19 cellular contexts compared by ENCODE assay signal in the genomic region with DNA sequence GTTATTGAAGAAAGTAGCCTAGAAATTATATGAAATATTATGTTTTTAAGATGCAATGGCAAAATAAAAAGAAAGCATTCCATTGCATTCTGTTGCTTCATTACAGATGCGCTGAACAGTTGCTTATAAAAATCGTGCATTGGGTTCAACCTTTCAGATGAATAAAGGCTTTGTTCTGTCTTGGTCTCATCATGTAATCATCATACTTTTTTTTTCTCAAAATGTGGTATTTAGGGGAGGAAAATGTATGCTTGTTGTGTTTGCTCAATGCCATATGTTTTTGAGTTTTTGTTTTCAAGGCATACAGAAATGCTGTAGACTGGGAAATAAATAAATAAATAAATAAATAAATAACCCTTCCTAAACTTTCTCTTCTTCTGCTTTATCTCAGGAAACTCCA. TPM values are rescaled to one million over a fixed set of nuclear protein-coding genes. Genes with fewer than 3 reads are reported as not detected.
A peak's percentile ranks its signal among the peaks of the same experiment; 100 is the strongest.
DNase-seq lines count a peak whose midpoint lies in the region; ATAC-seq and TF ChIP-seq lines count a peak whose summit lies in the region.
"Had no signal": no experiment of that assay in that cellular context is flagged by ENCODE, and none has a peak within 500 bp of the region (broad histone marks: within the 10 kb centered on the region; RNA-seq: fewer than 3 reads in every experiment).

No MANE protein-coding gene starts in this region.

- H3K79me2 ChIP-seq in neural progenitor cell (ENCODE audit: low read depth), result peaks cover 9% of the 10 kb centered on the region

- TF ChIP-seq CTCF in left ventricle myocardium inferior (IDR thresholded peaks at IDR 0.05; ENCODE audit: borderline replicate concordance), result no peak
- TF ChIP-seq CTCF in esophagus squamous epithelium (IDR thresholded peaks at IDR 0.05), result no peak
- TF ChIP-seq CTCF in neural progenitor cell (IDR thresholded peaks at IDR 0.05), result no peak

- H3K27me3 Mint-ChIP-seq in neural progenitor cell (ENCODE audit: insufficient read depth, low read depth), result peaks cover 5% of the 10 kb centered on the region
- H3K27me3 Mint-ChIP-seq: activated CD8-positive, alpha-beta memory T cell treated with anti-CD3 and anti-CD28 coated beads, Interleukin-2, amount 10 ng/mL, durations not matched to agents 7 days and 5 days; stimulated activated naive B cell treated with anti-CD40 and anti-IgM and Interleukin-4, amounts not matched to agents 10 μg/mL and 1 μg/mL and 100 μg/mL, for 72 hours had no signal

- H3K27me3 ChIP-seq in left ventricle myocardium inferior (ENCODE audit: low read depth) (no peaks in the 10 kb centered on the region), esophagus squamous epithelium (no peaks in the 10 kb centered on the region), neural progenitor cell (peaks cover 26% of the 10 kb centered on the region)
- H3K27me3 ChIP-seq: brain microvascular endothelial cell had no signal

- no peak overlapping the region for H2AFZ ChIP-seq in neural progenitor cell (replicated peaks)

- no peak for TF ChIP-seq POLR2A in esophagus squamous epithelium (IDR thresholded peaks at IDR 0.05)

- H3K4me2 ChIP-seq in neural progenitor cell, result no peak overlapping the region

- WGBS in esophagus squamous epithelium, 2 donors, result 77 to 83% methylated on average over 2 of the region's 2 CpGs

- H3K9me3 ChIP-seq in left ventricle myocardium inferior (replicated peaks), result no peaks in the 10 kb centered on the region
- no peaks in the 10 kb centered on the region for H3K9me3 ChIP-seq in esophagus squamous epithelium
- H3K9me3 ChIP-seq in neural progenitor cell (ENCODE audit: low read depth), result no peaks in the 10 kb centered on the region
- H3K9me3 ChIP-seq: lower lobe of right lung had no signal

- no peak overlapping the region for H3K4me3 Mint-ChIP-seq in neural progenitor cell
- H3K4me3 Mint-ChIP-seq: activated CD8-positive, alpha-beta memory T cell treated with anti-CD3 and anti-CD28 coated beads, Interleukin-2, amount 10 ng/mL, durations not matched to agents 7 days and 5 days had no signal

- no peak for DNase-seq in left ventricle myocardium inferior
- no peak for DNase-seq in cardiac septum (ENCODE audit: low spot score)
- DNase-seq in esophagus squamous epithelium (lab: John Stamatoyannopoulos, UW), result no peak
- no peak for DNase-seq in neural progenitor cell (ENCODE audit: low spot score)
- no peak for DNase-seq in activated effector memory CD4-positive, alpha-beta T cell treated with Interleukin-2 at 50 U/mL for 16 hours
- DNase-seq in A172 (ENCODE audit: low spot score), result no peak
- DNase-seq: activated CD4-positive, CD25-positive, alpha-beta regulatory T cell; activated CD8-positive, alpha-beta memory T cell treated with anti-CD3 and anti-CD28 coated beads, Interleukin-2, amount 10 ng/mL, durations not matched to agents 7 days and 5 days; activated naive CD4-positive, alpha-beta T cell treated with Interleukin-2 at 50 U/mL for 16 hours; brain microvascular endothelial cell; GDM1; Kasumi-1; lower lobe of right lung; NCI-H1436 treated with DMSO at 0.1 percent for 48 hours; occipital lobe; stimulated activated naive B cell treated with anti-CD40 and anti-IgM and Interleukin-4, amounts not matched to agents 10 μg/mL and 1 μg/mL and 100 μg/mL, for 72 hours; SW 1271 had no signal

- peaks cover 27% of the 10 kb centered on the region for H4K20me1 ChIP-seq in neural progenitor cell (ENCODE audit: low read depth)

- H3K9me3 Mint-ChIP-seq in neural progenitor cell, result no peaks in the 10 kb centered on the region
- H3K9me3 Mint-ChIP-seq: stimulated activated naive B cell treated with anti-CD40 and anti-IgM and Interleukin-4, amounts not matched to agents 10 μg/mL and 1 μg/mL and 100 μg/mL, for 72 hours had no signal

- H3K4me3 ChIP-seq in left ventricle myocardium inferior (no peak overlapping the region), esophagus squamous epithelium (no peak overlapping the region), neural progenitor cell (no peak overlapping the region)

- peaks cover 30% of the 10 kb centered on the region for H3K4me1 Mint-ChIP-seq in neural progenitor cell

- H3K27ac ChIP-seq in left ventricle myocardium inferior (replicated peaks) (peak overlapping the region; percentile 95), esophagus squamous epithelium (peak overlapping the region; percentile 86 to 94 (median 92)), neural progenitor cell (no peak overlapping the region)

- no peak overlapping the region for H3K9ac ChIP-seq in neural progenitor cell

- H3K27ac Mint-ChIP-seq in neural progenitor cell, result peak overlapping the region; percentile 70
- H3K27ac Mint-ChIP-seq: activated CD8-positive, alpha-beta memory T cell treated with anti-CD3 and anti-CD28 coated beads, Interleukin-2, amount 10 ng/mL, durations not matched to agents 7 days and 5 days; stimulated activated naive B cell treated with anti-CD40 and anti-IgM and Interleukin-4, amounts not matched to agents 10 μg/mL and 1 μg/mL and 100 μg/mL, for 72 hours had no signal

- intact Hi-C loops in left ventricle myocardium inferior (cut with micrococcal nuclease), result loop anchor here (5.0 to 10.0 kb wide), 2 partner anchors 54 to 121 kb away; no protein-coding TSS in a partner anchor
- intact Hi-C loops in cardiac septum (cut with DNase I), result loop anchor here (5.0 kb wide), 2 partner anchors 36 to 211 kb away; a partner anchor contains a TSS
- intact Hi-C loops in esophagus squamous epithelium (cut with DNase I), result loop anchor here (5.0 kb wide), 1 partner anchor 121 kb away; no protein-coding TSS in a partner anchor

- H3K4me1 ChIP-seq in left ventricle myocardium inferior (peaks cover 40% of the 10 kb centered on the region), esophagus squamous epithelium (peaks cover 12 to 48% (median 35%) of the 10 kb centered on the region in 3 donors), neural progenitor cell (peaks cover 20% of the 10 kb centered on the region)

- no peak for ATAC-seq in HG02852 (IDR thresholded peaks at IDR 0.05; ENCODE audit: unreplicated experiment)
- no peak for ATAC-seq in GM18861 (IDR thresholded peaks at IDR 0.05; ENCODE audit: unreplicated experiment)
- ATAC-seq: activated CD8-positive, alpha-beta memory T cell treated with anti-CD3 and anti-CD28 coated beads, Interleukin-2, amount 10 ng/mL, durations not matched to agents 7 days and 5 days; lower lobe of right lung; stimulated activated naive B cell treated with anti-CD40 and anti-IgM and Interleukin-4, amounts not matched to agents 10 μg/mL and 1 μg/mL and 100 μg/mL, for 72 hours had no signal

- H3K36me3 ChIP-seq in left ventricle myocardium inferior (no peaks in the 10 kb centered on the region), esophagus squamous epithelium (no peaks in the 10 kb centered on the region), neural progenitor cell (no peaks in the 10 kb centered on the region)
- H3K36me3 ChIP-seq: brain microvascular endothelial cell, lower lobe of right lung had no signal

- H3F3A ChIP-seq in neural progenitor cell (ENCODE audit: low read depth), result no peaks in the 10 kb centered on the region

- no peaks in the 10 kb centered on the region for H3K36me3 Mint-ChIP-seq in neural progenitor cell
- H3K36me3 Mint-ChIP-seq: activated CD8-positive, alpha-beta memory T cell treated with anti-CD3 and anti-CD28 coated beads, Interleukin-2, amount 10 ng/mL, durations not matched to agents 7 days and 5 days; stimulated activated naive B cell treated with anti-CD40 and anti-IgM and Interleukin-4, amounts not matched to agents 10 μg/mL and 1 μg/mL and 100 μg/mL, for 72 hours had no signal

RNA-seq across cellular contexts. Expression of a gene that starts 1.1 kb away (rescaled TPM):
- total RNA-seq in left ventricle myocardium inferior (76.5 TPM), cardiac septum (67.6 TPM), esophagus squamous epithelium (10 to 100 TPM; 18.3 to 58.7 (median 29.7) TPM), neural progenitor cell (ENCODE audit: low replicate concordance) (19.6 and 25.0 TPM in 2 replicates)
- total RNA-seq in A172 (2014; rRNA removed; shearing (Covaris generic)), result 176 and 204 TPM in 2 replicates
